ENCODE assay signal across 1 cellular context in the genomic region with DNA sequence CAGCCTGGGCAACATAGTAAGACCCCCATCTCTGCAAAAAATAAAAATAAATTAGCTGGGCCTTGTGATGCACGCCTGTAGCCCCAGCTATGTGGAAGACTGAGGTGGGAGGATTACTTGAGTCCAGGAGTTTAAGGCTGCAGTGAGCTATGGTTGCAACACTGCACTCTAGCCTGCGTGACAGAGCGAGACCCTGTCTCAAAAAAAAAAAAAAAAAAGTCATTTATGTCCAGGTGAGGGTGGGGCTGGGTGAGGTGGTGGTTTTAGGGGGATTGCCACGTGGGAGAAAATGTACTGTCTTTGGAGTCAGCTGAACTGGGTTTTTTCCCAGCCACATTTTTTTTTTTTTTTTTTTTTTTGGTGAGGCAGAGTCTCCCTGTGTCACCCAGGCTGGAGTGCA.
TF ChIP-seq lines count a peak whose summit lies in the region.

No MANE protein-coding gene starts in this region.

TF ChIP-seq in GM12878, 131 proteins besides CTCF, POLR2A, EP300 and RAD21 (continues in another document):
- TF ChIP-seq ZNF24 (IDR thresholded peaks at IDR 0.05) (no peak), EGR1 (IDR thresholded peaks at IDR 0.05; ENCODE audit: borderline replicate concordance in 1 of 2, low read depth in 2 of 2, low read length in 2 of 2) (no peak), FOXM1 (IDR thresholded peaks at IDR 0.05; ENCODE audit: low read depth, low read length) (peak; percentile 82; the same call in 1 of the 2 replicates), MTA3 (IDR thresholded peaks at IDR 0.05; ENCODE audit: borderline replicate concordance, low read length) (no peak), TCF7 (IDR thresholded peaks at IDR 0.05; ENCODE audit: borderline replicate concordance) (peak; percentile 35; the same call in 1 of the 2 replicates), BCL11A (IDR thresholded peaks at IDR 0.05; ENCODE audit: low read depth, low read length) (0 out of 2 replicates have a peak, but pooled peaks have one; percentile 38), IKZF2 (IDR thresholded peaks at IDR 0.05) (peak in 1 of 2 experiments; percentile 43; a peak in 1 of 4 replicates), ESRRA (IDR thresholded peaks at IDR 0.05; ENCODE audit: low read length) (no peak), RCOR1 (conservative IDR thresholded peaks at IDR 0.05; ENCODE audit: low read depth, low read length) (no peak), IKZF1 (conservative IDR thresholded peaks at IDR 0.05) (no peak), GABPA (IDR thresholded peaks at IDR 0.05; ENCODE audit: low read depth) (no peak), JUND (IDR thresholded peaks at IDR 0.05; ENCODE audit: low read depth, low read length) (no peak), CREM (IDR thresholded peaks at IDR 0.05; ENCODE audit: low read depth) (peak; percentile 52; the same call in 1 of the 2 replicates), ZNF384 (IDR thresholded peaks at IDR 0.05; ENCODE audit: borderline replicate concordance, low read depth, low read length) (peak; percentile 92), ZNF274 (IDR thresholded peaks at IDR 0.05; ENCODE audit: insufficient read depth, insufficient read length) (no peak), ZBED1 (IDR thresholded peaks at IDR 0.05; ENCODE audit: borderline replicate concordance) (no peak), JUNB (IDR thresholded peaks at IDR 0.05) (peak; percentile 27; the same call in 1 of the 2 replicates), STAT3 (IDR thresholded peaks at IDR 0.05; ENCODE audit: low read depth, low read length) (no peak), MEF2A (IDR thresholded peaks at IDR 0.05; ENCODE audit: insufficient read depth, low read depth, low read length) (0 out of 2 replicates have a peak, but pooled peaks have one; percentile 28), EED (IDR thresholded peaks at IDR 0.05; ENCODE audit: low read depth) (peak; percentile 64; the same call in 1 of the 2 replicates), NBN (IDR thresholded peaks at IDR 0.05) (peak; percentile 67; the same call in 1 of the 2 replicates), RAD51 (IDR thresholded peaks at IDR 0.05) (peak; percentile 80), TBL1XR1 (IDR thresholded peaks at IDR 0.05; ENCODE audit: low read depth, low read length) (no peak), MYB (IDR thresholded peaks at IDR 0.05; ENCODE audit: borderline replicate concordance, low read depth, low read length) (no peak), NFIC (IDR thresholded peaks at IDR 0.05; ENCODE audit: low read depth, low read length) (peak; percentile 80; the same call in 1 of the 2 replicates), RELA (IDR thresholded peaks at IDR 0.05; ENCODE audit: borderline replicate concordance, partially characterized antibody) (peak; percentile 82), ZNF207 (IDR thresholded peaks at IDR 0.05; ENCODE audit: borderline replicate concordance) (no peak), CBFB (IDR thresholded peaks at IDR 0.05; ENCODE audit: low read depth) (0 out of 2 replicates have a peak, but pooled peaks have one; percentile 48), RUNX3 (IDR thresholded peaks at IDR 0.05; ENCODE audit: low read length) (peak; percentile 87), ZZZ3 (IDR thresholded peaks at IDR 0.05; ENCODE audit: control insufficient read depth, insufficient read length, low read depth) (no peak), NR2C1 (IDR thresholded peaks at IDR 0.05) (no peak)
- TF ChIP-seq, protein P1, sequence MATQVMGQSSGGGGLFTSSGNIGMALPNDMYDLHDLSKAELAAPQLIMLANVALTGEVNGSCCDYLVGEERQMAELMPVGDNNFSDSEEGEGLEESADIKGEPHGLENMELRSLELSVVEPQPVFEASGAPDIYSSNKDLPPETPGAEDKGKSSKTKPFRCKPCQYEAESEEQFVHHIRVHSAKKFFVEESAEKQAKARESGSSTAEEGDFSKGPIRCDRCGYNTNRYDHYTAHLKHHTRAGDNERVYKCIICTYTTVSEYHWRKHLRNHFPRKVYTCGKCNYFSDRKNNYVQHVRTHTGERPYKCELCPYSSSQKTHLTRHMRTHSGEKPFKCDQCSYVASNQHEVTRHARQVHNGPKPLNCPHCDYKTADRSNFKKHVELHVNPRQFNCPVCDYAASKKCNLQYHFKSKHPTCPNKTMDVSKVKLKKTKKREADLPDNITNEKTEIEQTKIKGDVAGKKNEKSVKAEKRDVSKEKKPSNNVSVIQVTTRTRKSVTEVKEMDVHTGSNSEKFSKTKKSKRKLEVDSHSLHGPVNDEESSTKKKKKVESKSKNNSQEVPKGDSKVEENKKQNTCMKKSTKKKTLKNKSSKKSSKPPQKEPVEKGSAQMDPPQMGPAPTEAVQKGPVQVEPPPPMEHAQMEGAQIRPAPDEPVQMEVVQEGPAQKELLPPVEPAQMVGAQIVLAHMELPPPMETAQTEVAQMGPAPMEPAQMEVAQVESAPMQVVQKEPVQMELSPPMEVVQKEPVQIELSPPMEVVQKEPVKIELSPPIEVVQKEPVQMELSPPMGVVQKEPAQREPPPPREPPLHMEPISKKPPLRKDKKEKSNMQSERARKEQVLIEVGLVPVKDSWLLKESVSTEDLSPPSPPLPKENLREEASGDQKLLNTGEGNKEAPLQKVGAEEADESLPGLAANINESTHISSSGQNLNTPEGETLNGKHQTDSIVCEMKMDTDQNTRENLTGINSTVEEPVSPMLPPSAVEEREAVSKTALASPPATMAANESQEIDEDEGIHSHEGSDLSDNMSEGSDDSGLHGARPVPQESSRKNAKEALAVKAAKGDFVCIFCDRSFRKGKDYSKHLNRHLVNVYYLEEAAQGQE (IDR thresholded peaks at IDR 0.05; ENCODE audit: low read depth, low read length), result no peak
- TF ChIP-seq, protein P2, sequence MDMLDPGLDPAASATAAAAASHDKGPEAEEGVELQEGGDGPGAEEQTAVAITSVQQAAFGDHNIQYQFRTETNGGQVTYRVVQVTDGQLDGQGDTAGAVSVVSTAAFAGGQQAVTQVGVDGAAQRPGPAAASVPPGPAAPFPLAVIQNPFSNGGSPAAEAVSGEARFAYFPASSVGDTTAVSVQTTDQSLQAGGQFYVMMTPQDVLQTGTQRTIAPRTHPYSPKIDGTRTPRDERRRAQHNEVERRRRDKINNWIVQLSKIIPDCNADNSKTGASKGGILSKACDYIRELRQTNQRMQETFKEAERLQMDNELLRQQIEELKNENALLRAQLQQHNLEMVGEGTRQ (IDR thresholded peaks at IDR 0.05; ENCODE audit: borderline replicate concordance, low read depth, low read length), result no peak; the same call in 1 of the 2 replicates
- TF ChIP-seq, protein P3, sequence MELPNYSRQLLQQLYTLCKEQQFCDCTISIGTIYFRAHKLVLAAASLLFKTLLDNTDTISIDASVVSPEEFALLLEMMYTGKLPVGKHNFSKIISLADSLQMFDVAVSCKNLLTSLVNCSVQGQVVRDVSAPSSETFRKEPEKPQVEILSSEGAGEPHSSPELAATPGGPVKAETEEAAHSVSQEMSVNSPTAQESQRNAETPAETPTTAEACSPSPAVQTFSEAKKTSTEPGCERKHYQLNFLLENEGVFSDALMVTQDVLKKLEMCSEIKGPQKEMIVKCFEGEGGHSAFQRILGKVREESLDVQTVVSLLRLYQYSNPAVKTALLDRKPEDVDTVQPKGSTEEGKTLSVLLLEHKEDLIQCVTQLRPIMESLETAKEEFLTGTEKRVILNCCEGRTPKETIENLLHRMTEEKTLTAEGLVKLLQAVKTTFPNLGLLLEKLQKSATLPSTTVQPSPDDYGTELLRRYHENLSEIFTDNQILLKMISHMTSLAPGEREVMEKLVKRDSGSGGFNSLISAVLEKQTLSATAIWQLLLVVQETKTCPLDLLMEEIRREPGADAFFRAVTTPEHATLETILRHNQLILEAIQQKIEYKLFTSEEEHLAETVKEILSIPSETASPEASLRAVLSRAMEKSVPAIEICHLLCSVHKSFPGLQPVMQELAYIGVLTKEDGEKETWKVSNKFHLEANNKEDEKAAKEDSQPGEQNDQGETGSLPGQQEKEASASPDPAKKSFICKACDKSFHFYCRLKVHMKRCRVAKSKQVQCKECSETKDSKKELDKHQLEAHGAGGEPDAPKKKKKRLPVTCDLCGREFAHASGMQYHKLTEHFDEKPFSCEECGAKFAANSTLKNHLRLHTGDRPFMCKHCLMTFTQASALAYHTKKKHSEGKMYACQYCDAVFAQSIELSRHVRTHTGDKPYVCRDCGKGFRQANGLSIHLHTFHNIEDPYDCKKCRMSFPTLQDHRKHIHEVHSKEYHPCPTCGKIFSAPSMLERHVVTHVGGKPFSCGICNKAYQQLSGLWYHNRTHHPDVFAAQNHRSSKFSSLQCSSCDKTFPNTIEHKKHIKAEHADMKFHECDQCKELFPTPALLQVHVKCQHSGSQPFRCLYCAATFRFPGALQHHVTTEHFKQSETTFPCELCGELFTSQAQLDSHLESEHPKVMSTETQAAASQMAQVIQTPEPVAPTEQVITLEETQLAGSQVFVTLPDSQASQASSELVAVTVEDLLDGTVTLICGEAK (IDR thresholded peaks at IDR 0.05; ENCODE audit: borderline replicate concordance), result no peak
- TF ChIP-seq, protein P4, sequence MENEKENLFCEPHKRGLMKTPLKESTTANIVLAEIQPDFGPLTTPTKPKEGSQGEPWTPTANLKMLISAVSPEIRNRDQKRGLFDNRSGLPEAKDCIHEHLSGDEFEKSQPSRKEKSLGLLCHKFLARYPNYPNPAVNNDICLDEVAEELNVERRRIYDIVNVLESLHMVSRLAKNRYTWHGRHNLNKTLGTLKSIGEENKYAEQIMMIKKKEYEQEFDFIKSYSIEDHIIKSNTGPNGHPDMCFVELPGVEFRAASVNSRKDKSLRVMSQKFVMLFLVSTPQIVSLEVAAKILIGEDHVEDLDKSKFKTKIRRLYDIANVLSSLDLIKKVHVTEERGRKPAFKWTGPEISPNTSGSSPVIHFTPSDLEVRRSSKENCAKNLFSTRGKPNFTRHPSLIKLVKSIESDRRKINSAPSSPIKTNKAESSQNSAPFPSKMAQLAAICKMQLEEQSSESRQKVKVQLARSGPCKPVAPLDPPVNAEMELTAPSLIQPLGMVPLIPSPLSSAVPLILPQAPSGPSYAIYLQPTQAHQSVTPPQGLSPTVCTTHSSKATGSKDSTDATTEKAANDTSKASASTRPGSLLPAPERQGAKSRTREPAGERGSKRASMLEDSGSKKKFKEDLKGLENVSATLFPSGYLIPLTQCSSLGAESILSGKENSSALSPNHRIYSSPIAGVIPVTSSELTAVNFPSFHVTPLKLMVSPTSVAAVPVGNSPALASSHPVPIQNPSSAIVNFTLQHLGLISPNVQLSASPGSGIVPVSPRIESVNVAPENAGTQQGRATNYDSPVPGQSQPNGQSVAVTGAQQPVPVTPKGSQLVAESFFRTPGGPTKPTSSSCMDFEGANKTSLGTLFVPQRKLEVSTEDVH (IDR thresholded peaks at IDR 0.05; ENCODE audit: low read depth, partially characterized antibody), result no peak
- TF ChIP-seq, protein P5, sequence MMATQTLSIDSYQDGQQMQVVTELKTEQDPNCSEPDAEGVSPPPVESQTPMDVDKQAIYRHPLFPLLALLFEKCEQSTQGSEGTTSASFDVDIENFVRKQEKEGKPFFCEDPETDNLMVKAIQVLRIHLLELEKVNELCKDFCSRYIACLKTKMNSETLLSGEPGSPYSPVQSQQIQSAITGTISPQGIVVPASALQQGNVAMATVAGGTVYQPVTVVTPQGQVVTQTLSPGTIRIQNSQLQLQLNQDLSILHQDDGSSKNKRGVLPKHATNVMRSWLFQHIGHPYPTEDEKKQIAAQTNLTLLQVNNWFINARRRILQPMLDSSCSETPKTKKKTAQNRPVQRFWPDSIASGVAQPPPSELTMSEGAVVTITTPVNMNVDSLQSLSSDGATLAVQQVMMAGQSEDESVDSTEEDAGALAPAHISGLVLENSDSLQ (IDR thresholded peaks at IDR 0.05), result no peak
- TF ChIP-seq, protein P6, sequence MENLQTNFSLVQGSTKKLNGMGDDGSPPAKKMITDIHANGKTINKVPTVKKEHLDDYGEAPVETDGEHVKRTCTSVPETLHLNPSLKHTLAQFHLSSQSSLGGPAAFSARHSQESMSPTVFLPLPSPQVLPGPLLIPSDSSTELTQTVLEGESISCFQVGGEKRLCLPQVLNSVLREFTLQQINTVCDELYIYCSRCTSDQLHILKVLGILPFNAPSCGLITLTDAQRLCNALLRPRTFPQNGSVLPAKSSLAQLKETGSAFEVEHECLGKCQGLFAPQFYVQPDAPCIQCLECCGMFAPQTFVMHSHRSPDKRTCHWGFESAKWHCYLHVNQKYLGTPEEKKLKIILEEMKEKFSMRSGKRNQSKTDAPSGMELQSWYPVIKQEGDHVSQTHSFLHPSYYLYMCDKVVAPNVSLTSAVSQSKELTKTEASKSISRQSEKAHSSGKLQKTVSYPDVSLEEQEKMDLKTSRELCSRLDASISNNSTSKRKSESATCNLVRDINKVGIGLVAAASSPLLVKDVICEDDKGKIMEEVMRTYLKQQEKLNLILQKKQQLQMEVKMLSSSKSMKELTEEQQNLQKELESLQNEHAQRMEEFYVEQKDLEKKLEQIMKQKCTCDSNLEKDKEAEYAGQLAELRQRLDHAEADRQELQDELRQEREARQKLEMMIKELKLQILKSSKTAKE (IDR thresholded peaks at IDR 0.05; ENCODE audit: low read depth, poor library complexity, severe bottlenecking), result no peak
- TF ChIP-seq, protein P7, sequence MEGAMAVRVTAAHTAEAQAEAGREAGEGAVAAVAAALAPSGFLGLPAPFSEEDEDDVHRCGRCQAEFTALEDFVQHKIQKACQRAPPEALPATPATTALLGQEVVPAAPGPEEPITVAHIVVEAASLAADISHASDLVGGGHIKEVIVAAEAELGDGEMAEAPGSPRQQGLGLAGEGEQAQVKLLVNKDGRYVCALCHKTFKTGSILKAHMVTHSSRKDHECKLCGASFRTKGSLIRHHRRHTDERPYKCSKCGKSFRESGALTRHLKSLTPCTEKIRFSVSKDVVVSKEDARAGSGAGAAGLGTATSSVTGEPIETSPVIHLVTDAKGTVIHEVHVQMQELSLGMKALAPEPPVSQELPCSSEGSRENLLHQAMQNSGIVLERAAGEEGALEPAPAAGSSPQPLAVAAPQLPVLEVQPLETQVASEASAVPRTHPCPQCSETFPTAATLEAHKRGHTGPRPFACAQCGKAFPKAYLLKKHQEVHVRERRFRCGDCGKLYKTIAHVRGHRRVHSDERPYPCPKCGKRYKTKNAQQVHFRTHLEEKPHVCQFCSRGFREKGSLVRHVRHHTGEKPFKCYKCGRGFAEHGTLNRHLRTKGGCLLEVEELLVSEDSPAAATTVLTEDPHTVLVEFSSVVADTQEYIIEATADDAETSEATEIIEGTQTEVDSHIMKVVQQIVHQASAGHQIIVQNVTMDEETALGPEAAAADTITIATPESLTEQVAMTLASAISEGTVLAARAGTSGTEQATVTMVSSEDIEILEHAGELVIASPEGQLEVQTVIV (IDR thresholded peaks at IDR 0.05; ENCODE audit: borderline replicate concordance, partially characterized antibody), result no peak
- TF ChIP-seq, protein P8, sequence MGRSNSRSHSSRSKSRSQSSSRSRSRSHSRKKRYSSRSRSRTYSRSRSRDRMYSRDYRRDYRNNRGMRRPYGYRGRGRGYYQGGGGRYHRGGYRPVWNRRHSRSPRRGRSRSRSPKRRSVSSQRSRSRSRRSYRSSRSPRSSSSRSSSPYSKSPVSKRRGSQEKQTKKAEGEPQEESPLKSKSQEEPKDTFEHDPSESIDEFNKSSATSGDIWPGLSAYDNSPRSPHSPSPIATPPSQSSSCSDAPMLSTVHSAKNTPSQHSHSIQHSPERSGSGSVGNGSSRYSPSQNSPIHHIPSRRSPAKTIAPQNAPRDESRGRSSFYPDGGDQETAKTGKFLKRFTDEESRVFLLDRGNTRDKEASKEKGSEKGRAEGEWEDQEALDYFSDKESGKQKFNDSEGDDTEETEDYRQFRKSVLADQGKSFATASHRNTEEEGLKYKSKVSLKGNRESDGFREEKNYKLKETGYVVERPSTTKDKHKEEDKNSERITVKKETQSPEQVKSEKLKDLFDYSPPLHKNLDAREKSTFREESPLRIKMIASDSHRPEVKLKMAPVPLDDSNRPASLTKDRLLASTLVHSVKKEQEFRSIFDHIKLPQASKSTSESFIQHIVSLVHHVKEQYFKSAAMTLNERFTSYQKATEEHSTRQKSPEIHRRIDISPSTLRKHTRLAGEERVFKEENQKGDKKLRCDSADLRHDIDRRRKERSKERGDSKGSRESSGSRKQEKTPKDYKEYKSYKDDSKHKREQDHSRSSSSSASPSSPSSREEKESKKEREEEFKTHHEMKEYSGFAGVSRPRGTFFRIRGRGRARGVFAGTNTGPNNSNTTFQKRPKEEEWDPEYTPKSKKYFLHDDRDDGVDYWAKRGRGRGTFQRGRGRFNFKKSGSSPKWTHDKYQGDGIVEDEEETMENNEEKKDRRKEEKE (IDR thresholded peaks at IDR 0.05), result no peak
